ENCODE assay signal across 20 cellular contexts in genomic region chr19:11414544-11414943, GRCh38. TPM values are rescaled to one million over a fixed set of nuclear protein-coding genes. Genes with fewer than 3 reads are reported as not detected.
A peak's percentile ranks its signal among the peaks of the same experiment; 100 is the strongest.
DNase-seq lines count a peak whose midpoint lies in the region; ATAC-seq and TF ChIP-seq lines count a peak whose summit lies in the region.
"Had no signal": no experiment of that assay in that cellular context is flagged by ENCODE, and none has a peak within 500 bp of the region (broad histone marks: within the 10 kb centered on the region; RNA-seq: fewer than 3 reads in every experiment).

No MANE protein-coding gene starts in this region.

- H3K4me1 ChIP-seq in adipocyte (ENCODE audit: control insufficient read depth, insufficient read depth, low read length) (peaks cover 4% of the 10 kb centered on the region), vagina (peaks cover 12% of the 10 kb centered on the region)

- no peaks in the 10 kb centered on the region for H3K9me3 ChIP-seq in adipocyte (ENCODE audit: control insufficient read depth, low read length)
- no peaks in the 10 kb centered on the region for H3K9me3 ChIP-seq in vagina
- H3K9me3 ChIP-seq: BLaER1 treated with 17β-estradiol and CSF1 and Interleukin-3, amounts not matched to agents 10 nM and 100 nM had no signal

- H3K36me3 ChIP-seq in adipocyte (ENCODE audit: control insufficient read depth, insufficient read depth, low read length, severe bottlenecking) (no peaks in the 10 kb centered on the region), vagina (no peaks in the 10 kb centered on the region)
- H3K36me3 ChIP-seq: BLaER1 treated with 17β-estradiol and CSF1 and Interleukin-3, amounts not matched to agents 10 nM and 100 nM had no signal

- no peak for TF ChIP-seq CTCF in vagina (IDR thresholded peaks at IDR 0.05)

- no peak for ATAC-seq in HG02763 (IDR thresholded peaks at IDR 0.05; ENCODE audit: unreplicated experiment)

- DNase-seq in DMS 273 (lab: John Stamatoyannopoulos, UW; ENCODE audit: unreplicated experiment) = peak; percentile 59
- no peak for DNase-seq in DMS 273 treated with DMSO at 0.1 percent for 48 hours (lab: John Stamatoyannopoulos, UW)
- DNase-seq in NCI-H1436 (lab: John Stamatoyannopoulos, UW) = peak; percentile 81
- peak; percentile 75 for DNase-seq in NCI-H2171 (lab: John Stamatoyannopoulos, UW)
- peak; percentile 16 for DNase-seq in adipocyte (ENCODE audit: low read depth)
- DNase-seq in hypothalamus (lab: John Stamatoyannopoulos, UW) = no peak
- DNase-seq in vagina (ENCODE audit: extremely low spot score in 2 of 2) = no peak
- DNase-seq: DMS79 treated with DMSO at 0.1 percent for 48 hours, GDM1, HFFc6, Karpas-422, MM.1S, NCI-H1105 treated with DMSO at 0.1 percent for 48 hours, NCI-H2227 treated with DMSO at 0.1 percent for 48 hours, NCI-H526 treated with DMSO at 0.1 percent for 48 hours, SHP77 treated with DMSO at 0.1 percent for 48 hours had no signal

- H3K4me3 ChIP-seq in adipocyte (ENCODE audit: low read length) (no peak overlapping the region), vagina (no peak overlapping the region)
- H3K4me3 ChIP-seq: BLaER1 treated with 17β-estradiol and CSF1 and Interleukin-3, amounts not matched to agents 10 nM and 100 nM had no signal

- H3K27me3 ChIP-seq in adipocyte (replicated peaks; ENCODE audit: control insufficient read depth, insufficient read depth, low read length) (peaks cover 16% of the 10 kb centered on the region), vagina (no peaks in the 10 kb centered on the region)

- H3K27ac ChIP-seq in vagina = no peak overlapping the region
- H3K27ac ChIP-seq: 22Rv1; BLaER1 treated with 17β-estradiol and CSF1 and Interleukin-3, amounts not matched to agents 10 nM and 100 nM had no signal

- intact Hi-C loops in vagina (cut with DNase I) = no loop called here

- TF ChIP-seq POLR2A in vagina (IDR thresholded peaks at IDR 0.05) = no peak

- H3K9ac ChIP-seq in adipocyte (ENCODE audit: low read length) = no peak overlapping the region
- H3K9ac ChIP-seq: BLaER1 treated with 17β-estradiol and CSF1 and Interleukin-3, amounts not matched to agents 10 nM and 100 nM had no signal

RNA-seq across cellular contexts. Expression of gene RGL3, which starts 4.6 kb away (rescaled TPM):
- total RNA-seq in vagina = 19.6 TPM
- total RNA-seq: T-helper 2 cell treated with Interferon-gamma antibody and Interleukin-4, amounts not matched to agents 100 ng/mL and 5 ng/mL, for 36 hours had no signal

RNA-seq across cellular contexts. Expression of gene ODAD3, which starts 20.4 kb away (rescaled TPM):
- total RNA-seq in vagina = not detected
- total RNA-seq: T-helper 2 cell treated with Interferon-gamma antibody and Interleukin-4, amounts not matched to agents 100 ng/mL and 5 ng/mL, for 36 hours had no signal

RNA-seq across cellular contexts. Expression of gene PRKCSH, which starts 20.9 kb away (rescaled TPM):
- total RNA-seq in vagina = 79.1 TPM

RNA-seq across cellular contexts. Expression of gene EPOR, which starts 30.4 kb away (rescaled TPM):
- total RNA-seq in vagina = 14.5 TPM

RNA-seq across cellular contexts. Expression of gene SWSAP1, which starts 40.1 kb away (rescaled TPM):
- 1.5 TPM for total RNA-seq in vagina

Comparison
In these comparisons a context has a peak if more than half of its experiments do, and no peak if none do; other contexts are left out.
1. DNase-seq: peak in DMS 273 (single experiment), NCI-H1436 (single experiment), NCI-H2171 (single experiment) and adipocyte (single experiment); none in DMS 273 treated with DMSO at 0.1 percent for 48 hours (single experiment), hypothalamus (0 of 51) and vagina (0 of 2).